Comparison of ENCODE assay signal across 9 cellular contexts in the genomic region with DNA sequence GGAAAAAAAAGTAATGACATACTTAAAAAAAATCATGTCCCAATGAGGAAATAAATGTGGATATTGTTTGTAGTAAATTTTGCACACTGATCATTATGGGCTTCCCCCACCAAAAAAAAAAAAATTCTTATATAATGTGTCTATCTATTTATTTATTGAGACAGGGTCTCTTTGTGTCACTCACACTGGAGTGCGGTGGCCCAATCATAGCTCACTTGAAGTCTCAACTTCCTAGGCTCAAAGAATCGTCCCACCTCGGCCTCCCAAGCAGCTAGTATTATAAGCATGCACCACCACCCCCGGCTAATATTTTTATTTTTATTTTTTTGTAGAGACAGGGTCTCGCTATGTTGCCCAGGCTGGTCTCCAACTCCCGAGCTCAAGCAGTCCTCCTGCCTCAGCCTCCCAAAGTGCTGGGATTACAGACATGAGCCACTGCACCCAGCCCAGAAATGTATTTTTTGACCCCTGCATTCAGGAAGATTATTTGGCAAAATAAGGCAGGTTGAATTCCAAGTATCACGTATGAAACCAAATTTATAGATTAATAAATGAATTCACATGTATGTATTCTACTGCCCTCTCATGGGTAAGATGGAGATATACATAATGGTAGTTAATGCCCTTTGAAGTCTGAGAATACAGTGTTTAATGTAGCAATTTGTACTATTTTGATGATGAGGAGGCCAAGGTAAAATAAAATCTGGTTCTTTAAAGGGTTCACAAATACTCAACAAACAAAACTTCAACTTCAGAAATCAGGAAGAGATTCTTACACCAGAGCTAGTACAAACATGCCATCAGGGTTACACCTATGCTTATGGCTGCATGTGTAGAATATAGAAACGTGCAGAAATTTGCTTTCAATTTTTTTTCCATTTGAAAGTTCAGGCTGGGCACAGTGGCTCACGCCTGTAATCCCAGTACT. TPM values are rescaled to one million over a fixed set of nuclear protein-coding genes. Genes with fewer than 3 reads are reported as not detected.
DNase-seq lines count a peak whose midpoint lies in the region; ATAC-seq and TF ChIP-seq lines count a peak whose summit lies in the region.
"Had no signal": no experiment of that assay in that cellular context is flagged by ENCODE, and none has a peak within 500 bp of the region (broad histone marks: within the 10 kb centered on the region; RNA-seq: fewer than 3 reads in every experiment).

No MANE protein-coding gene starts in this region.

- no peaks in the 10 kb centered on the region for H3K9me3 ChIP-seq in neuronal stem cell (replicated peaks in 1 of 2; ENCODE audit: control insufficient read depth in 2 of 2, insufficient read depth in 1 of 2, low read depth in 1 of 2, low read length in 2 of 2)

- no peak overlapping the region for H3K18ac ChIP-seq in neuronal stem cell (ENCODE audit: low read length)

- peak; percentile 15 for DNase-seq in NCI-H510A treated with DMSO at 0.1 percent for 48 hours (lab: John Stamatoyannopoulos, UW)
- no peak for DNase-seq in NCI-H510A (lab: John Stamatoyannopoulos, UW)
- DNase-seq in NCI-H1105 treated with DMSO at 0.1 percent for 48 hours (lab: John Stamatoyannopoulos, UW): peak; percentile 23
- DNase-seq in chondrocyte (ENCODE audit: low spot score): no peak
- DNase-seq in retina: peak; percentile 9
- no peak for DNase-seq in activated CD4-positive, alpha-beta T cell treated with anti-CD3 and anti-CD28 coated beads for 48 hours
- no peak for DNase-seq in neuronal stem cell (ENCODE audit: low spot score)
- DNase-seq: KBM-7 had no signal

- H3K4me3 Mint-ChIP-seq in chondrocyte (ENCODE audit: unreplicated experiment): peak overlapping the region; percentile 13

- no peak overlapping the region for H2BK5ac ChIP-seq in neuronal stem cell (ENCODE audit: low read length)

- H3K4ac ChIP-seq in neuronal stem cell (ENCODE audit: low read length): no peak overlapping the region

- H3K36me3 ChIP-seq in neuronal stem cell (replicated peaks in 1 of 2; ENCODE audit: control insufficient read depth in 2 of 2, insufficient read depth in 2 of 2, low read length in 2 of 2): no peaks in the 10 kb centered on the region

- H4K8ac ChIP-seq in neuronal stem cell (ENCODE audit: low read depth, low read length): no peak overlapping the region

- H3K4me3 ChIP-seq in neuronal stem cell (ENCODE audit: low read length in 2 of 2): no peak overlapping the region

- H3K14ac ChIP-seq in neuronal stem cell (ENCODE audit: low read length): no peak overlapping the region

- H3K9me3 Mint-ChIP-seq in chondrocyte (ENCODE audit: low read depth): no peaks in the 10 kb centered on the region

- no peak for ATAC-seq in HG03342 (IDR thresholded peaks at IDR 0.05; ENCODE audit: unreplicated experiment)

- H2BK120ac ChIP-seq in neuronal stem cell (ENCODE audit: low read depth, low read length): no peak overlapping the region

- H3K4me1 Mint-ChIP-seq in chondrocyte (ENCODE audit: low read depth): peaks cover 13% of the 10 kb centered on the region

- H2AFZ ChIP-seq in neuronal stem cell (ENCODE audit: low read length): no peak overlapping the region

- H3K36me3 Mint-ChIP-seq in chondrocyte (ENCODE audit: low read depth): peaks cover 2% of the 10 kb centered on the region

- no peak overlapping the region for H2BK15ac ChIP-seq in neuronal stem cell (ENCODE audit: low read length)

- no peak overlapping the region for H2BK12ac ChIP-seq in neuronal stem cell (ENCODE audit: low read length)

- H3K4me1 ChIP-seq in neuronal stem cell (ENCODE audit: control insufficient read depth in 2 of 2, insufficient read depth in 1 of 2, low read depth in 1 of 2, low read length in 2 of 2): peaks cover 0 to 4% of the 10 kb centered on the region in 2 donors

- H2AK5ac ChIP-seq in neuronal stem cell (ENCODE audit: low read depth, low read length): no peak overlapping the region

- H3K79me1 ChIP-seq in neuronal stem cell (ENCODE audit: low read depth, low read length): no peaks in the 10 kb centered on the region

- WGBS in neuronal stem cell (ENCODE audit: extremely low coverage in 2 of 2, insufficient read length in 2 of 2, insufficient replicate concordance in 1 of 2), 2 donors: no CpG with 5 or more reads among the region's 9 CpGs

- H3K27ac ChIP-seq in neuronal stem cell (replicated peaks; ENCODE audit: low read length): no peak overlapping the region

- H3K27me3 ChIP-seq in neuronal stem cell (ENCODE audit: control insufficient read depth in 3 of 3, insufficient read depth in 3 of 3, low read depth in 1 of 3, low read length in 3 of 3): peaks cover 0 to 96% (median 18%) of the 10 kb centered on the region in 3 experiments

- H4K91ac ChIP-seq in neuronal stem cell (ENCODE audit: low read depth, low read length, poor library complexity): no peak overlapping the region

- no peak overlapping the region for H3K23ac ChIP-seq in neuronal stem cell (ENCODE audit: low read depth, low read length, poor library complexity)

- H3K27me3 Mint-ChIP-seq in chondrocyte (ENCODE audit: low read depth): peaks cover 15% of the 10 kb centered on the region

- peak; percentile 87 for TF ChIP-seq CTCF in chondrocyte (IDR thresholded peaks at IDR 0.05)

- H3K9ac ChIP-seq in neuronal stem cell (ENCODE audit: low read depth, low read length, poor library complexity): no peak overlapping the region

- H3K27ac Mint-ChIP-seq in chondrocyte (ENCODE audit: unreplicated experiment): no peak overlapping the region

- H3K4me2 ChIP-seq in neuronal stem cell (ENCODE audit: insufficient read depth, low read length, poor library complexity, severe bottlenecking): no peak overlapping the region

RNA-seq across cellular contexts. Expression of gene DENND2C, which starts 1.4 kb away (rescaled TPM):
- total RNA-seq in chondrocyte: 3.0 to 3.8 TPM (median 3.3 TPM) in 3 replicates
- polyA plus RNA-seq in neuronal stem cell (2013, experiment 1 of 2): 0.08 TPM
- polyA plus RNA-seq in neuronal stem cell (2013, experiment 2 of 2): 0.12 TPM

RNA-seq across cellular contexts. Expression of gene AMPD1, which starts 24.1 kb away (rescaled TPM):
- total RNA-seq in chondrocyte: not detected in 3 replicates
- polyA plus RNA-seq in neuronal stem cell (2013, experiment 1 of 2): not detected
- polyA plus RNA-seq in neuronal stem cell (2013, experiment 2 of 2): not detected

RNA-seq across cellular contexts. Expression of gene NRAS, which starts 45.3 kb away (rescaled TPM):
- 33.9 to 37.4 TPM (median 36.0 TPM) in 3 replicates for total RNA-seq in chondrocyte
- 72.0 TPM for polyA plus RNA-seq in neuronal stem cell (2013, experiment 1 of 2)
- polyA plus RNA-seq in neuronal stem cell (2013, experiment 2 of 2): 74.8 TPM

Comparison
In these comparisons a context has a peak if more than half of its experiments do, and no peak if none do; other contexts are left out.
1. DNase-seq: peak in NCI-H510A treated with DMSO at 0.1 percent for 48 hours (single experiment), NCI-H1105 treated with DMSO at 0.1 percent for 48 hours (single experiment) and retina (single experiment); none in NCI-H510A (single experiment), chondrocyte (single experiment), activated CD4-positive, alpha-beta T cell treated with anti-CD3 and anti-CD28 coated beads for 48 hours (single experiment) and neuronal stem cell (single experiment).